In the genomic region with DNA sequence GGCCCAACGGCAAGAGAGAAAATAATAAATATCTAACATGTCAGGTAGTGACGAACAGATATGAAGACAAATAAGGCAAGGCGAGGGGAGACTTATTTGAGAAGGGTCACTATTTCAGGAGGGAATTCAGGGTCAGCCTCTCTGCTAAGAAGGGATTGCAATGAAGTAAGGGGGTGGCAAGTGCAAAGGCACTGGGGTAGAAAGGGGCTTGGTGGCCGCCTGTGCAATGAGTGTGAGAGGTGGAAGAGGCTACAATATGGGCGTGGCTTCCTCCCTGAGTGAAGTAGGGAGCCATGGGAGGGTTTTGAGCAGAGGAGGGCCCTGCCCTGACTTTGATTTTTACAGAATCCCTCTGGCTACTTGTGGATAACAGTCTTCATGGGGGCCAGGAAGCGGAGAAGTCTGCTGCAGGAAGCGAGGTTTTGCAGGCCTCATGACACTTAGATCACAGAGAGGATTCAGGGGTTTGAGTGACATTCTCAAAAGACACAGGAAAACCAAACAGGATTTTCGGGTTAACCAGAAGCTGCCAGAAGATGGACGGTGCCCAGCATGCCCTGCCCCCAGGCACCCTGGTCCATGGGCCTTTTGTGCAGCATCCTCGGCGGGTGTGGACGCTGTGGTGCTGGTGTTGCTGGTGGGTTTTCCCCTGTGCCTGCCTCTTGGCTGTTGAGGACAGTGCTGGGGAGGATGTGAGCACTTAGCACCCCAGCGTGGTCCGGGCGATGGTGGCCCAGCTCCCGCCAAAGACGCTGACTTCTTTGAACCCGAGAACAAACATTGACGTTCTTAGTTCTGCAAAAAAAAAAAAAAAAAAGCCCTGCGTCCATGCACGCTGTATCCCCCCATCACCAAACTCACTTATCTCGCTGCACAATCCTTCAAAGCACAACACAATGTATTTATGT, we compare ENCODE assay signal across 11 cellular contexts.
DNase-seq lines count a peak whose midpoint lies in the region; ATAC-seq and TF ChIP-seq lines count a peak whose summit lies in the region.
"Had no signal": no experiment of that assay in that cellular context is flagged by ENCODE, and none has a peak within 500 bp of the region (broad histone marks: within the 10 kb centered on the region; RNA-seq: fewer than 3 reads in every experiment).

No MANE protein-coding gene starts in this region.

- TF ChIP-seq CTCF in left ventricle myocardium inferior (IDR thresholded peaks at IDR 0.05; ENCODE audit: borderline replicate concordance) (no peak), mesothelial cell of epicardium (IDR thresholded peaks at IDR 0.05; ENCODE audit: unreplicated experiment) (no peak), upper lobe of left lung (IDR thresholded peaks at IDR 0.05) (no peak)

- WGBS in upper lobe of left lung, 2 donors: 58 to 67% methylated on average over 14 to 22 of the region's 22 CpGs

- H3K4me1 Mint-ChIP-seq in mesothelial cell of epicardium: peaks cover 47% of the 10 kb centered on the region
- H3K4me1 Mint-ChIP-seq: GM23338 had no signal

- H3K4me1 ChIP-seq in left ventricle myocardium inferior: peaks cover 44% of the 10 kb centered on the region
- H3K4me1 ChIP-seq in upper lobe of left lung: peaks cover 45 to 64% (median 56%) of the 10 kb centered on the region in 4 donors

- no peak for TF ChIP-seq EP300 in upper lobe of left lung (IDR thresholded peaks at IDR 0.05)

- no peaks in the 10 kb centered on the region for H3K36me3 ChIP-seq in left ventricle myocardium inferior
- no peaks in the 10 kb centered on the region for H3K36me3 ChIP-seq in upper lobe of left lung

- no peaks in the 10 kb centered on the region for H3K27me3 Mint-ChIP-seq in mesothelial cell of epicardium (ENCODE audit: low read depth)

- no peak overlapping the region for H3K4me3 Mint-ChIP-seq in mesothelial cell of epicardium
- H3K4me3 Mint-ChIP-seq: GM23338 had no signal

- H3K27ac ChIP-seq in left ventricle myocardium inferior (replicated peaks) (no peak overlapping the region), upper lobe of left lung (peak overlapping the region in 2 of 4 donors; percentile 7 to 8)

- peak overlapping the region; percentile 39 for H3K27ac Mint-ChIP-seq in mesothelial cell of epicardium
- H3K27ac Mint-ChIP-seq: GM23338 had no signal

- intact Hi-C loops in Right ventricle myocardium inferior (cut with DNase I) (no loop called here), left ventricle myocardium inferior (cut with micrococcal nuclease) (no loop called here)

- no peaks in the 10 kb centered on the region for H3K9me3 Mint-ChIP-seq in mesothelial cell of epicardium
- H3K9me3 Mint-ChIP-seq: GM23338 had no signal

- TF ChIP-seq POLR2A in upper lobe of left lung (IDR thresholded peaks at IDR 0.05): no peak

- ATAC-seq in Right ventricle myocardium inferior (no peak), upper lobe of left lung (ENCODE audit: low FRiP score in 2 of 2) (peak; percentile 22 to 38), HG03521 (IDR thresholded peaks at IDR 0.05; ENCODE audit: unreplicated experiment) (no peak)
- ATAC-seq: GM23338, sciatic nerve had no signal

- no peak overlapping the region for H3K4me3 ChIP-seq in left ventricle myocardium inferior
- no peak overlapping the region for H3K4me3 ChIP-seq in upper lobe of left lung
- H3K4me3 ChIP-seq: GM23338 had no signal

- H3K9me3 ChIP-seq in left ventricle myocardium inferior (replicated peaks) (no peaks in the 10 kb centered on the region), upper lobe of left lung (no peaks in the 10 kb centered on the region)

- DNase-seq in Right ventricle myocardium inferior (ENCODE audit: missing footprints) (peak; percentile 75), left ventricle myocardium inferior (no peak), mesothelial cell of epicardium (ENCODE audit: low spot score in 2 of 2, unreplicated experiment in 2 of 2) (no peak), upper lobe of left lung (peak; percentile 61 to 70), retina (no peak), SKM-1 (lab: John Stamatoyannopoulos, UW; ENCODE audit: unreplicated experiment) (no peak)
- DNase-seq in activated T-cell treated with anti-CD3 and anti-CD28 coated beads, Interleukin-2, amount 50 U/mL, for 48 hours: peak; percentile 67 to 70
- DNase-seq: ACHN had no signal

- no peaks in the 10 kb centered on the region for H3K36me3 Mint-ChIP-seq in mesothelial cell of epicardium

- H3K27me3 ChIP-seq in left ventricle myocardium inferior (ENCODE audit: low read depth): no peaks in the 10 kb centered on the region
- H3K27me3 ChIP-seq in upper lobe of left lung: no peaks in the 10 kb centered on the region

Comparison
In these comparisons a context has a peak if more than half of its experiments do, and no peak if none do; other contexts are left out.
1. DNase-seq: peak in Right ventricle myocardium inferior (single experiment), activated T-cell treated with anti-CD3 and anti-CD28 coated beads, Interleukin-2, amount 50 U/mL, for 48 hours (2 of 2) and upper lobe of left lung (2 of 2); none in left ventricle myocardium inferior (single experiment), mesothelial cell of epicardium (0 of 2), retina (single experiment) and SKM-1 (single experiment).
2. ATAC-seq: peak in upper lobe of left lung (2 of 2); none in Right ventricle myocardium inferior (single experiment) and HG03521 (single experiment).